In the genomic region with DNA sequence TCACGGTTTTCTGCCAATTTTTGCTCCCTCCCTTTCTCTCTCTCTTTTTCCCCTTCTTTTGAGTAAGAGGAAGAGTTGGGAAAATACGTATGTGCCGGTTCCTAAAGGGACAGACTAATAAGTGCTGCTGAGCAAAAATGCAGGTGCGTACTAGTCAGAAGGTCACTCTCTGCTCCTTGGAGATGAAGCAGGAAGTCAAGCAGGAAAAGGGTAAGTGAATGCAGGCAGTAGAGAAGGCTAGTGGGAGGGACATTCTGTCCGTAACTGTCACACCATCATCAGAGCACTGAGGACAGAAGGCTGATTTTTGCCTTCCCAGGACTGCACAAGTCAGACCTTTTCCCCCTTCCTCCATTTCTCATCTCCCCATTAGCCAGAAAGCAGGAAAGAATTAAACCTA, we compare ENCODE assay signal across 24 cellular contexts.
DNase-seq lines count a peak whose midpoint lies in the region; ATAC-seq and TF ChIP-seq lines count a peak whose summit lies in the region.
"Had no signal": no experiment of that assay in that cellular context is flagged by ENCODE, and none has a peak within 500 bp of the region (broad histone marks: within the 10 kb centered on the region; RNA-seq: fewer than 3 reads in every experiment).

No MANE protein-coding gene starts in this region.

- ATAC-seq in Right ventricle myocardium superior (ENCODE audit: poor library complexity) (peak; percentile 23), GM19395 (IDR thresholded peaks at IDR 0.05; ENCODE audit: unreplicated experiment) (no peak), GM21423 (IDR thresholded peaks at IDR 0.05; ENCODE audit: unreplicated experiment) (no peak)
- ATAC-seq: activated T-cell treated with anti-CD3 and anti-CD28 coated beads, Interleukin-2, amount 50 U/mL, for 72 hours; GM12878; psoas muscle; stimulated activated naive CD8-positive, alpha-beta T cell treated with anti-CD3 and anti-CD28 coated beads, Interleukin-15, Interleukin-2, amounts not matched to agents 100 U/mL and 50 U/mL, for 24 hours had no signal

- peaks cover 20% of the 10 kb centered on the region for H3K79me2 ChIP-seq in mesendoderm (ENCODE audit: control insufficient read depth, insufficient read depth, low read length)
- H3K79me2 ChIP-seq in smooth muscle cell (ENCODE audit: low read depth) = peaks cover 90% of the 10 kb centered on the region

- TF ChIP-seq CTCF in epithelial cell of proximal tubule (conservative IDR thresholded peaks at IDR 0.05; ENCODE audit: low read depth, low read length) = no peak
- TF ChIP-seq CTCF in smooth muscle cell (IDR thresholded peaks at IDR 0.05; ENCODE audit: borderline replicate concordance, insufficient read depth, poor library complexity, severe bottlenecking) = no peak

- H4K8ac ChIP-seq in mesendoderm (ENCODE audit: low read depth, low read length) = no peak overlapping the region

- H3K27me3 ChIP-seq in mesendoderm (ENCODE audit: insufficient read depth, low read length, poor library complexity) (no peaks in the 10 kb centered on the region), smooth muscle cell (ENCODE audit: low read depth) (no peaks in the 10 kb centered on the region)
- H3K27me3 ChIP-seq: ascending aorta, Peyer's patch had no signal

- peak overlapping the region; percentile 38 for H2BK15ac ChIP-seq in mesendoderm (replicated peaks; ENCODE audit: low read depth)

- no peak for DNase-seq in Right ventricle myocardium superior
- DNase-seq in cardiac septum (ENCODE audit: low spot score) = no peak
- DNase-seq in epithelial cell of proximal tubule (ENCODE audit: low read depth) = no peak
- DNase-seq in mesendoderm = no peak
- no peak for DNase-seq in smooth muscle cell (lab: John Stamatoyannopoulos, UW; ENCODE audit: unreplicated experiment)
- no peak for DNase-seq in NCI-H748 (lab: John Stamatoyannopoulos, UW; ENCODE audit: unreplicated experiment)
- DNase-seq: activated CD4-positive, alpha-beta memory T cell treated with anti-CD3 and anti-CD28 coated beads for 36 hours; activated CD4-positive, alpha-beta T cell treated with anti-CD3 and anti-CD28 coated beads for 1 hour; activated T-cell treated with anti-CD3 and anti-CD28 coated beads, Interleukin-2, amount 50 U/mL, for 72 hours; AML-193; CD4-positive, alpha-beta memory T cell; central memory CD4-positive, alpha-beta T cell; H9; KBM-7; NCI-H2029; NCI-H526; Peyer's patch; psoas muscle; stimulated activated naive CD8-positive, alpha-beta T cell treated with anti-CD3 and anti-CD28 coated beads, Interleukin-15, Interleukin-2, amounts not matched to agents 100 U/mL and 50 U/mL, for 24 hours had no signal

- peak overlapping the region; percentile 56 for H3K56ac ChIP-seq in mesendoderm (ENCODE audit: low read length)

- no peaks in the 10 kb centered on the region for H3F3A ChIP-seq in smooth muscle cell (ENCODE audit: low read depth)

- H4K5ac ChIP-seq in mesendoderm (ENCODE audit: low read length) = no peak overlapping the region

- H2BK5ac ChIP-seq in mesendoderm (ENCODE audit: low read length) = peak overlapping the region; percentile 1

- H3K23ac ChIP-seq in mesendoderm (ENCODE audit: low read length) = no peak overlapping the region

- H4K20me1 ChIP-seq in smooth muscle cell (ENCODE audit: low read depth) = no peaks in the 10 kb centered on the region

- no peaks in the 10 kb centered on the region for H3K36me3 ChIP-seq in mesendoderm (ENCODE audit: control insufficient read depth, insufficient read depth, low read length)
- peaks cover 5% of the 10 kb centered on the region for H3K36me3 ChIP-seq in smooth muscle cell (ENCODE audit: low read depth)
- H3K36me3 ChIP-seq: ascending aorta, Peyer's patch, thoracic aorta had no signal

- intact Hi-C loops in Right ventricle myocardium superior (cut with DNase I) (no loop called here), cardiac septum (cut with DNase I) (loop anchor here (5.0 kb wide), 1 partner anchor 39 kb away; no protein-coding TSS in a partner anchor)

- H3K9ac ChIP-seq in mesendoderm (ENCODE audit: low read length) (no peak overlapping the region), smooth muscle cell (ENCODE audit: low read depth) (no peak overlapping the region)

- no peaks in the 10 kb centered on the region for H3K9me3 ChIP-seq in smooth muscle cell (replicated peaks; ENCODE audit: low read depth)
- H3K9me3 ChIP-seq: ascending aorta, Peyer's patch, psoas muscle, thoracic aorta had no signal

- peak overlapping the region; percentile 9 for H3K4me3 ChIP-seq in epithelial cell of proximal tubule (ENCODE audit: low read depth, low read length)
- H3K4me3 ChIP-seq in mesendoderm (ENCODE audit: low read length) = no peak overlapping the region
- no peak overlapping the region for H3K4me3 ChIP-seq in smooth muscle cell
- H3K4me3 ChIP-seq: ascending aorta, GM12878, Peyer's patch, psoas muscle, thoracic aorta had no signal

- H3K79me1 ChIP-seq in mesendoderm (ENCODE audit: low read length) = peaks cover 14% of the 10 kb centered on the region

- H3K27ac ChIP-seq in mesendoderm (ENCODE audit: low read depth, low read length) (no peak overlapping the region), smooth muscle cell (ENCODE audit: low read depth) (peak overlapping the region; percentile 16)
- H3K27ac ChIP-seq: ascending aorta, Peyer's patch, psoas muscle, thoracic aorta had no signal

- H3K4me1 ChIP-seq in mesendoderm (ENCODE audit: control insufficient read depth, low read depth, low read length) = peaks cover 25% of the 10 kb centered on the region
- peaks cover 29% of the 10 kb centered on the region for H3K4me1 ChIP-seq in smooth muscle cell (ENCODE audit: low read depth)
- H3K4me1 ChIP-seq: ascending aorta, Peyer's patch, psoas muscle had no signal

- H3K4me2 ChIP-seq in mesendoderm (ENCODE audit: low read length) = no peak overlapping the region
- H3K4me2 ChIP-seq in smooth muscle cell = no peak overlapping the region

- H2BK120ac ChIP-seq in mesendoderm (ENCODE audit: low read depth, low read length) = no peak overlapping the region

- H2AFZ ChIP-seq in smooth muscle cell (ENCODE audit: low read depth) = no peak overlapping the region

- no peak overlapping the region for H3K4ac ChIP-seq in mesendoderm (ENCODE audit: low read depth, low read length)

- H2AK5ac ChIP-seq in mesendoderm (ENCODE audit: low read length) = no peak overlapping the region

- WGBS in mesendoderm (ENCODE audit: extremely low coverage, insufficient coverage, low lambda C conversion rate) = no CpG with 5 or more reads among the region's 5 CpGs
- WGBS in smooth muscle cell (ENCODE audit: low lambda C conversion rate) = 84% methylated on average over 5 of the region's 5 CpGs

- H3K18ac ChIP-seq in mesendoderm (ENCODE audit: low read length) = peak overlapping the region; percentile 68
